Comparison of ENCODE assay signal across 9 cellular contexts in genomic region chr3:16885588-16885903, GRCh38. TPM values are rescaled to one million over a fixed set of nuclear protein-coding genes. Genes with fewer than 3 reads are reported as not detected.
DNase-seq lines count a peak whose midpoint lies in the region; ATAC-seq and TF ChIP-seq lines count a peak whose summit lies in the region.
"Had no signal": no experiment of that assay in that cellular context is flagged by ENCODE, and none has a peak within 500 bp of the region (broad histone marks: within the 10 kb centered on the region; RNA-seq: fewer than 3 reads in every experiment).

No MANE protein-coding gene starts in this region.

- H3K27me3 Mint-ChIP-seq in H9 (ENCODE audit: low read depth) (peaks cover 38% of the 10 kb centered on the region), progenitor cell of endocrine pancreas (peaks cover 22% of the 10 kb centered on the region)

- WGBS in H9 (ENCODE audit: extremely low coverage, insufficient read length, low lambda C conversion rate), result no CpG with 5 or more reads among the region's 6 CpGs
- 12 to 31% methylated on average over 6 of the region's 6 CpGs for WGBS in esophagus, 2 donors

- peak overlapping the region; percentile 86 to 88 for H3K4me3 Mint-ChIP-seq in H9
- H3K4me3 Mint-ChIP-seq in progenitor cell of endocrine pancreas (ENCODE audit: low read depth), result peak overlapping the region; percentile 87

- H3K23ac ChIP-seq in H9 (ENCODE audit: insufficient read length, low read depth, low read length), result no peak overlapping the region

- H4K91ac ChIP-seq in H9 (ENCODE audit: insufficient read length, low read depth, low read length), result no peak overlapping the region

- H3K36me3 ChIP-seq in OCI-LY3 (replicated peaks; ENCODE audit: low read depth, low read length), result no peaks in the 10 kb centered on the region
- H3K36me3 ChIP-seq in esophagus (ENCODE audit: control insufficient read depth in 2 of 2, insufficient read depth in 2 of 2, low read length in 1 of 2), result no peaks in the 10 kb centered on the region

- H3K79me2 ChIP-seq in H9 (ENCODE audit: insufficient read depth, low read length) (no peaks in the 10 kb centered on the region; the same call in 1 of the 2 replicates), OCI-LY3 (ENCODE audit: low read length) (peaks cover 54% of the 10 kb centered on the region)

- no peak overlapping the region for H2BK20ac ChIP-seq in H9 (ENCODE audit: low read depth, low read length, poor library complexity, severe bottlenecking)

- H4K20me1 ChIP-seq in H9 (ENCODE audit: control insufficient read depth, insufficient read depth, insufficient read length) (no peaks in the 10 kb centered on the region), OCI-LY3 (ENCODE audit: insufficient read depth, low read length) (peaks cover 8% of the 10 kb centered on the region; the same call in 1 of the 2 replicates)

- H3K4ac ChIP-seq in H9 (ENCODE audit: low read depth, low read length), result no peak overlapping the region

- no peak overlapping the region for H3K9ac ChIP-seq in H9 (ENCODE audit: extremely low read depth, insufficient read length, low read length)
- peak overlapping the region; percentile 89 for H3K9ac ChIP-seq in OCI-LY3 (ENCODE audit: low read length)

- peaks cover 17% of the 10 kb centered on the region for H3K23me2 ChIP-seq in H9 (ENCODE audit: insufficient read length, low read depth, low read length, poor library complexity, severe bottlenecking)

- peak; percentile 66 for DNase-seq in GM12865 (ENCODE audit: low read depth)
- no peak for DNase-seq in H9
- DNase-seq in progenitor cell of endocrine pancreas (ENCODE audit: low spot score, unreplicated experiment), result no peak
- no peak for DNase-seq in foreskin keratinocyte
- no peak for DNase-seq in NCI-H1092 treated with DMSO at 0.1 percent for 48 hours (lab: John Stamatoyannopoulos, UW)

- H3K27ac Mint-ChIP-seq in H9 (no peak overlapping the region), progenitor cell of endocrine pancreas (peak overlapping the region; percentile 86)

- H4K5ac ChIP-seq in H9 (ENCODE audit: insufficient read length, low read depth, low read length), result no peak overlapping the region

- no peak for ATAC-seq in GM18520 (IDR thresholded peaks at IDR 0.05; ENCODE audit: unreplicated experiment)
- ATAC-seq in foreskin keratinocyte, result no peak

- no peak overlapping the region for H2AK5ac ChIP-seq in H9 (ENCODE audit: insufficient read length, low read length)

- no peak overlapping the region for H2BK5ac ChIP-seq in H9 (ENCODE audit: insufficient read length, low read length)

- H3K27ac ChIP-seq in H9 (ENCODE audit: insufficient read length, low read depth, low read length) (no peak overlapping the region), OCI-LY3 (ENCODE audit: low read length) (peak overlapping the region; percentile 70), esophagus (ENCODE audit: low read depth in 2 of 2, low read length in 1 of 2) (peak overlapping the region; percentile 65 to 80), foreskin keratinocyte (no peak overlapping the region)
- H3K27ac ChIP-seq: SK-N-MC had no signal

- H3K4me2 ChIP-seq in H9 (ENCODE audit: insufficient read depth, insufficient read length, low read length) (peak overlapping the region; percentile 98), OCI-LY3 (ENCODE audit: low read length) (peak overlapping the region; percentile 89)

- H3K56ac ChIP-seq in H9 (ENCODE audit: insufficient read length, low read depth, low read length), result no peak overlapping the region

- 0 out of 2 replicates have a peak, but pooled peaks cover 2% of the 10 kb centered on the region for H3K4me1 ChIP-seq in H9 (ENCODE audit: insufficient read depth, low read length)
- peaks cover 39% of the 10 kb centered on the region for H3K4me1 ChIP-seq in OCI-LY3 (ENCODE audit: low read length)
- peaks cover 3 to 7% of the 10 kb centered on the region in 2 donors for H3K4me1 ChIP-seq in esophagus (ENCODE audit: control insufficient read depth in 2 of 2, insufficient read depth in 2 of 2, low read length in 1 of 2)
- H3K4me1 ChIP-seq in foreskin keratinocyte, result no peaks in the 10 kb centered on the region

- no peak overlapping the region for H3K18ac ChIP-seq in H9 (ENCODE audit: insufficient read length, low read depth, low read length)

- no peaks in the 10 kb centered on the region for H3K79me1 ChIP-seq in H9 (ENCODE audit: insufficient read depth, low read depth, low read length, poor library complexity, severe bottlenecking)

- no peaks in the 10 kb centered on the region; a peak in 1 of 7 replicates for H3K36me3 Mint-ChIP-seq in H9 (ENCODE audit: insufficient read depth in 1 of 3, low read depth in 3 of 3)
- no peaks in the 10 kb centered on the region for H3K36me3 Mint-ChIP-seq in progenitor cell of endocrine pancreas (ENCODE audit: insufficient read depth)

- H2BK12ac ChIP-seq in H9 (ENCODE audit: insufficient read length, low read depth, low read length), result no peak overlapping the region

- no peak overlapping the region for H4K8ac ChIP-seq in H9 (replicated peaks; ENCODE audit: insufficient read length, low read depth, low read length)

- H3T11ph ChIP-seq in H9 (ENCODE audit: low read length), result no peak overlapping the region

- peaks cover 69% of the 10 kb centered on the region in 2 experiments for H3K4me1 Mint-ChIP-seq in H9
- peaks cover 34% of the 10 kb centered on the region for H3K4me1 Mint-ChIP-seq in progenitor cell of endocrine pancreas (ENCODE audit: low read depth)

- no peak overlapping the region for H2BK120ac ChIP-seq in H9 (ENCODE audit: low read depth, low read length, poor library complexity, severe bottlenecking)

- H3K14ac ChIP-seq in H9 (ENCODE audit: insufficient read depth, low read length), result no peak overlapping the region

- peaks cover 10% of the 10 kb centered on the region; the same call in 1 of the 2 replicates for H3K27me3 ChIP-seq in H9 (ENCODE audit: insufficient read depth, low read length)
- no peaks in the 10 kb centered on the region for H3K27me3 ChIP-seq in OCI-LY3 (ENCODE audit: low read depth, low read length)
- H3K27me3 ChIP-seq in esophagus (ENCODE audit: control insufficient read depth in 1 of 2, insufficient read depth in 2 of 2, low read length in 2 of 2), result no peaks in the 10 kb centered on the region
- H3K27me3 ChIP-seq in foreskin keratinocyte, result no peaks in the 10 kb centered on the region

- H3K9me3 Mint-ChIP-seq in H9 (no peaks in the 10 kb centered on the region), progenitor cell of endocrine pancreas (ENCODE audit: low read depth) (no peaks in the 10 kb centered on the region)

- no peak overlapping the region for H2BK15ac ChIP-seq in H9 (ENCODE audit: low read depth, low read length)

- H3K4me3 ChIP-seq in GM12865 (ENCODE audit: low read depth, low read length) (peak overlapping the region; percentile 94), OCI-LY3 (ENCODE audit: low read length) (peak overlapping the region; percentile 84), esophagus (ENCODE audit: low read depth in 1 of 2, low read length in 2 of 2) (peak overlapping the region; percentile 77 to 78)

- TF ChIP-seq CTCF in GM12865 (IDR thresholded peaks at IDR 0.05; ENCODE audit: insufficient read depth, low read depth, low read length, missing control alignments) (no peak), H9 (conservative IDR thresholded peaks at IDR 0.05) (no peak), OCI-LY3 (IDR thresholded peaks at IDR 0.05; ENCODE audit: low read depth, low read length) (no peak; the same call in 1 of the 2 replicates), progenitor cell of endocrine pancreas (IDR thresholded peaks at IDR 0.05; ENCODE audit: unreplicated experiment) (no peak), foreskin keratinocyte (conservative IDR thresholded peaks at IDR 0.05) (no peak)

- H3K9me3 ChIP-seq in H9 (ENCODE audit: control insufficient read depth, low read depth, low read length) (no peaks in the 10 kb centered on the region), OCI-LY3 (ENCODE audit: insufficient read depth, low read length) (no peaks in the 10 kb centered on the region), esophagus (ENCODE audit: control insufficient read depth in 2 of 2, insufficient read depth in 1 of 2, low read depth in 1 of 2, low read length in 1 of 2) (no peaks in the 10 kb centered on the region)

- no peak overlapping the region for H2AFZ ChIP-seq in H9 (ENCODE audit: low read length)
- H2AFZ ChIP-seq in OCI-LY3 (ENCODE audit: low read depth, low read length), result peak overlapping the region; percentile 48

RNA-seq across cellular contexts. Expression of gene PLCL2, which starts 0.8 kb away (rescaled TPM):
- total RNA-seq in H9 (2021) (30.5 and 32.1 TPM in 2 replicates), progenitor cell of endocrine pancreas (10.8 and 11.3 TPM in 2 replicates), foreskin keratinocyte (1.7 TPM in 2 replicates)
- polyA plus RNA-seq in esophagus (under 1 TPM; 0.22 to 0.35 TPM), foreskin keratinocyte (0.60 and 0.61 TPM in 2 replicates)

Comparison
In these comparisons a context has a peak if more than half of its experiments do, and no peak if none do; other contexts are left out.
1. H3K27ac ChIP-seq: peak in OCI-LY3 (single experiment) and esophagus (2 of 2); none in H9 (single experiment) and foreskin keratinocyte (single experiment).
2. Peak in every context shown above with its lines, with median percentiles within 50 percentile points of each other: H3K4me3 ChIP-seq.